In the genomic region with DNA sequence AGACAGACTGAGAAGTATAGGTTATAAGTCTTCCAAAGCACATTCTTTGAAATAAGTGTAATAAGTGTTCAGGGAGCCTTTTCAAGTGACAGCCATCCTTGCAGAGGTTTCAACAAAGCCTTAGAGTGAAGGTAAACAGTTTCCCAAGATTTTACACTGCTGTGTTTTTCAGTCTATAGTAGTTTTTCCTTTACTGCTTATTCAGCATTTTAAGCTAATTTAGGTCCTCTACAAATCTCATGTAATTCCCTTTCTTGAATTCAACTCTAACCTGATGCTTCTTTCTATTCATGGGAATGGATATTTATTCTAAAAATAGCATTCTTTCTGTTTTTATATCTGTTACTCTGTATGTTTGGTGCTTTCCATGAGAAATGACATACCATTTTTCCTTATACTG, we compare ENCODE assay signal across 31 cellular contexts.
"Had no signal": no experiment of that assay in that cellular context is flagged by ENCODE, and none has a peak within 500 bp of the region (broad histone marks: within the 10 kb centered on the region; RNA-seq: fewer than 3 reads in every experiment).

No MANE protein-coding gene starts in this region.

- H3K9me3 ChIP-seq: adrenal gland, body of pancreas, breast epithelium had no signal

- H3K27me3 ChIP-seq: adrenal gland, body of pancreas, brain microvascular endothelial cell, breast epithelium had no signal

- DNase-seq: activated B cell treated with CpG ODN at 0.5 μM for 24 hours; activated CD4-positive, alpha-beta memory T cell treated with anti-CD3 and anti-CD28 coated beads for 36 hours; activated CD4-positive, alpha-beta T cell treated with anti-CD3 and anti-CD28 coated beads for 4 hours; activated CD4-positive, alpha-beta T cell treated with anti-CD3 and anti-CD28 coated beads, Interleukin-2, amount 10 ng/mL, durations not matched to agents 24 days and 14 days; activated CD4-positive, alpha-beta T cell treated with anti-CD3 and anti-CD28 coated beads, Interleukin-2, amount 50 U/mL, for 1 hour; activated CD4-positive, alpha-beta T cell treated with anti-CD3 and anti-CD28 coated beads, Interleukin-2, amount 50 U/mL, for 4 hours; activated CD4-positive, CD25-positive, alpha-beta regulatory T cell treated with anti-CD3 and anti-CD28 coated beads, Interleukin-2, amount 50 U/mL, for 72 hours; activated CD8-positive, alpha-beta memory T cell treated with anti-CD3 and anti-CD28 coated beads, Interleukin-2, amount 50 U/mL, for 4 hours; activated CD8-positive, alpha-beta T cell treated with anti-CD3 and anti-CD28 coated beads for 36 hours; activated effector memory CD4-positive, alpha-beta T cell treated with anti-CD3 and anti-CD28 coated beads, Interleukin-2, amount 50 U/mL, for 16 hours; activated gamma-delta T cell treated with Interleukin-2 at 50 U/mL for 16 hours; activated naive CD4-positive, alpha-beta T cell; activated naive CD4-positive, alpha-beta T cell treated with anti-CD3 and anti-CD28 coated beads for 36 hours; activated naive CD4-positive, alpha-beta T cell treated with anti-CD3 and anti-CD28 coated beads, Interleukin-2, amount 50 U/mL, for 16 hours; activated naive CD8-positive, alpha-beta T cell treated with anti-CD3 and anti-CD28 coated beads for 36 hours; activated T-cell treated with anti-CD3 and anti-CD28 coated beads for 4 hours; activated T-cell treated with anti-CD3 and anti-CD28 coated beads, Interleukin-2, amount 50 U/mL, for 1 hour; activated T-cell treated with anti-CD3 and anti-CD28 coated beads, Interleukin-2, amount 50 U/mL, for 4 hours; activated T-cell treated with anti-CD3 and anti-CD28 coated beads, Interleukin-2, amount 50 U/mL, for 72 hours; adrenal gland; amniotic stem cell; aorta; body of pancreas; brain microvascular endothelial cell; central memory CD4-positive, alpha-beta T cell; T-helper 2 cell; T-helper 9 cell had no signal

- FAIRE-seq: astrocyte, TTC549 had no signal

- H3K4me1 ChIP-seq: adrenal gland, body of pancreas, breast epithelium had no signal

- H3K27ac ChIP-seq: adrenal gland, body of pancreas, brain microvascular endothelial cell, breast epithelium, VCaP had no signal

- H3K4me3 ChIP-seq: adrenal gland, body of pancreas, breast epithelium had no signal

- ATAC-seq: activated CD8-positive, alpha-beta T cell treated with anti-CD3 and anti-CD28 coated beads for 36 hours; activated T-cell treated with anti-CD3 and anti-CD28 coated beads, Interleukin-2, amount 50 U/mL, for 4 hours; activated T-cell treated with anti-CD3 and anti-CD28 coated beads, Interleukin-2, amount 50 U/mL, for 72 hours; body of pancreas had no signal
